11 cellular contexts compared by ENCODE assay signal in the genomic region with DNA sequence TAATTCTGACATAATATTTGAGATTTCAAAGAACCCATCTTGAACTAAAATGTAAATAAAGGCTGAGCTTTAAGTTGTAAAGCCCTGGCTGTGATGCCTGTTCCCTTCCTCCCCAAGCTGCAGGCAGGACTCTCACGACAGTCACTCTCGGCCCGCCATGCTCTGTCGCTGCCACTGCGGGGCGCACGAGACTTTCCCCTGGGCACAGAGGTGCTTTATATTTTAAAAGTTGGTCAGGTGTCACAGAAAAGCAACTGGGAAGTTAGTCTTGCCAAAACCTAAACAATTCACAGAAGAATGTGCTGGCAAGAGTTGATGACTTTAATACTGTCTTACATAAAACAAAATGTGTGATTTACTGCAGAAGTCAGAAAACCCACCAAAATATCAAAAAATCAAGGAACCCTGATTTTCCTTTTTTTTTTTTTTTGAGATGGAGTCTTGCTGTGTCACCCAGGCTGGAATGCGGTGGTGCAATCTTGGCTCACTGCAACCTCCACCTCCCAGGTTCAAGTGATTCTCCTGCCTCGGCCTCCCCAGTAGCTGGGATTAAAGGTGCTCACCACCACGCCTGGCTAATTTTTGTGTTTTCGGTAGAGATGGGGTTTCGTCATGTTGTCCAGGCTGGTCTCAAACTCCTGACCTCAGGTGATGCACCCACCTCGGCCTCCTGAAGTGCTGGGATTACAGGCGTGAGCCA. TPM values are rescaled to one million over a fixed set of nuclear protein-coding genes. Genes with fewer than 3 reads are reported as not detected.
A peak's percentile ranks its signal among the peaks of the same experiment; 100 is the strongest.
DNase-seq lines count a peak whose midpoint lies in the region; ATAC-seq and TF ChIP-seq lines count a peak whose summit lies in the region.
"Had no signal": no experiment of that assay in that cellular context is flagged by ENCODE, and none has a peak within 500 bp of the region (broad histone marks: within the 10 kb centered on the region; RNA-seq: fewer than 3 reads in every experiment).

No MANE protein-coding gene starts in this region.

- TF ChIP-seq CTCF in astrocyte of the spinal cord (IDR thresholded peaks at IDR 0.05; ENCODE audit: low read depth, low read length), result peak; percentile 44

- peak; percentile 72 for DNase-seq in ELF-1 (ENCODE audit: low read depth, low spot score)
- peak; percentile 42 for DNase-seq in KBM-7
- no peak for DNase-seq in astrocyte of the spinal cord (ENCODE audit: low read depth, low spot score)
- no peak for DNase-seq in left lobe of liver (ENCODE audit: low spot score)
- DNase-seq in foreskin melanocyte, result no peak
- DNase-seq in ecto neural progenitor cell (ENCODE audit: low spot score), result no peak
- no peak for DNase-seq in inferior parietal cortex (ENCODE audit: extremely low spot score)
- DNase-seq: activated CD8-positive, alpha-beta T cell treated with anti-CD3 and anti-CD28 coated beads for 36 hours; HCEC 1CT had no signal

- in situ Hi-C loops in KBM-7 (cut with MboI; ENCODE audit: low pct_unique_long_range_greater_than_20kb, low sequenced_read_pairs) (no loop called here), astrocyte of the spinal cord (cut with HindIII; ENCODE audit: low sequenced_read_pairs) (no loop called here)

- H3K4me3 ChIP-seq in astrocyte of the spinal cord (ENCODE audit: low read depth, low read length), result no peak overlapping the region
- H3K4me3 ChIP-seq: lung had no signal

- ATAC-seq in left lobe of liver, result peak; percentile 78
- no peak for ATAC-seq in HG02588 (IDR thresholded peaks at IDR 0.05; ENCODE audit: unreplicated experiment)
- ATAC-seq: activated CD8-positive, alpha-beta T cell treated with anti-CD3 and anti-CD28 coated beads for 36 hours had no signal

RNA-seq across cellular contexts. Expression of a gene that starts 10.7 kb away (rescaled TPM):
- total RNA-seq in left lobe of liver, result 27.5 TPM

RNA-seq across cellular contexts. Expression of a gene that starts 13.1 kb away (rescaled TPM):
- total RNA-seq in left lobe of liver, result 4.9 TPM

RNA-seq across cellular contexts. Expression of a gene that starts 33.4 kb away (rescaled TPM):
- total RNA-seq in left lobe of liver, result not detected
- total RNA-seq: activated CD8-positive, alpha-beta T cell treated with anti-CD3 and anti-CD28 coated beads for 36 hours; lung had no signal

Comparison
In these comparisons a context has a peak if more than half of its experiments do, and no peak if none do; other contexts are left out.
1. DNase-seq: peak in ELF-1 (single experiment) and KBM-7 (single experiment); none in astrocyte of the spinal cord (single experiment), left lobe of liver (single experiment), foreskin melanocyte (single experiment), ecto neural progenitor cell (single experiment) and inferior parietal cortex (single experiment).